ENCODE assay signal across 21 cellular contexts in the genomic region with DNA sequence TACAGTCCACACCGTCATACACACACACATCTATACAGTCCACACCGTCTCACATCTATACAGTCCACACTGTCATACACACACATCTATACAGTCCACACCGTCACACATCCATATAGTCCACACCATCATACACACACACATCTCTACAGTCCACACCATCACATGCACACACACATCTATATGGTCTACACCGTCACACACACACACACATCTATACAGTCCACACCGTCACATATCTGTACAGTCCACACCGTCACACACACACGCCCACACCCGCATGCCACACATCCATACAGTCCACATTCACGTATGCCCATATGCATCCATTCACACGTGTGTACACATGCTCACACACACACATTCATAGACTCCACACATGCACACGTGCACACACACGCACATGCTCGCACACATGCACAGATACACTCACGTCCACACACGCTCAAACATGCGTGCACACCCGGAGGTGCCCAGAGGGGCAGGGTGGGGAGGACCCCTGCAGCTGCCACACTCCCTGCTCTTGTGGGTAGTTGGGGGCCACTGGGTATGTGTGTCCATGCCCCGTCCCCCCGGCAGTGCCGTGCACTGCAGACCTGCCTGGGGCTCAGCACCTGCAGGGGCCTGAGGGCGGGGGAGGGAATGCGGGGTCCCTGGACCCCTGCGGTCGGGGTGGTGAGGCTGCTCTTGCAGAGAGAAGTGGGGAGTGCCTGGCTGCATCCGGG.
"Had no signal": no experiment of that assay in that cellular context is flagged by ENCODE, and none has a peak within 500 bp of the region (broad histone marks: within the 10 kb centered on the region; RNA-seq: fewer than 3 reads in every experiment).

No MANE protein-coding gene starts in this region.

- H3K9ac ChIP-seq: parathyroid adenoma had no signal

- H3K4me3 ChIP-seq: ascending aorta, coronary artery, esophagus squamous epithelium, smooth muscle cell, transverse colon had no signal

- DNase-seq: activated CD4-positive, alpha-beta T cell treated with anti-CD3 and anti-CD28 coated beads for 4 hours; activated CD8-positive, alpha-beta memory T cell treated with anti-CD3 and anti-CD28 coated beads, Interleukin-2, amount 50 U/mL, for 4 hours; activated gamma-delta T cell; activated T-cell treated with anti-CD3 and anti-CD28 coated beads, Interleukin-2, amount 50 U/mL, for 72 hours; esophagus squamous epithelium; immature natural killer cell; mesendoderm; stimulated activated CD4-positive, alpha-beta T cell treated with anti-CD3 and anti-CD28 coated beads, Interleukin-4, amount 100 ng/mL, for 4 hours; stimulated activated naive CD4-positive, alpha-beta T cell; SW 1271; T-helper 2 cell; transverse colon; WERI-Rb-1 had no signal

- H3K27ac ChIP-seq: ascending aorta, coronary artery, esophagus squamous epithelium, parathyroid adenoma, transverse colon, WERI-Rb-1 had no signal

- H3K4me2 ChIP-seq: smooth muscle cell had no signal

- FAIRE-seq: endometrium had no signal

- H3K9me3 ChIP-seq: ascending aorta, breast epithelium, esophagus squamous epithelium, transverse colon had no signal

- H3K27me3 ChIP-seq: ascending aorta, breast epithelium, esophagus squamous epithelium, transverse colon had no signal

- H3K4me1 ChIP-seq: ascending aorta, breast epithelium, esophagus squamous epithelium, parathyroid adenoma, transverse colon had no signal

- ATAC-seq: natural killer cell treated with Interleukin-12 subunit alpha and Interleukin-12 subunit beta and Interleukin-15 and Interleukin-18, amount 100 ng/mL, for 72 hours; sciatic nerve had no signal

- H2AFZ ChIP-seq: parathyroid adenoma had no signal
